Comparison of ENCODE assay signal across 8 cellular contexts in the genomic region with DNA sequence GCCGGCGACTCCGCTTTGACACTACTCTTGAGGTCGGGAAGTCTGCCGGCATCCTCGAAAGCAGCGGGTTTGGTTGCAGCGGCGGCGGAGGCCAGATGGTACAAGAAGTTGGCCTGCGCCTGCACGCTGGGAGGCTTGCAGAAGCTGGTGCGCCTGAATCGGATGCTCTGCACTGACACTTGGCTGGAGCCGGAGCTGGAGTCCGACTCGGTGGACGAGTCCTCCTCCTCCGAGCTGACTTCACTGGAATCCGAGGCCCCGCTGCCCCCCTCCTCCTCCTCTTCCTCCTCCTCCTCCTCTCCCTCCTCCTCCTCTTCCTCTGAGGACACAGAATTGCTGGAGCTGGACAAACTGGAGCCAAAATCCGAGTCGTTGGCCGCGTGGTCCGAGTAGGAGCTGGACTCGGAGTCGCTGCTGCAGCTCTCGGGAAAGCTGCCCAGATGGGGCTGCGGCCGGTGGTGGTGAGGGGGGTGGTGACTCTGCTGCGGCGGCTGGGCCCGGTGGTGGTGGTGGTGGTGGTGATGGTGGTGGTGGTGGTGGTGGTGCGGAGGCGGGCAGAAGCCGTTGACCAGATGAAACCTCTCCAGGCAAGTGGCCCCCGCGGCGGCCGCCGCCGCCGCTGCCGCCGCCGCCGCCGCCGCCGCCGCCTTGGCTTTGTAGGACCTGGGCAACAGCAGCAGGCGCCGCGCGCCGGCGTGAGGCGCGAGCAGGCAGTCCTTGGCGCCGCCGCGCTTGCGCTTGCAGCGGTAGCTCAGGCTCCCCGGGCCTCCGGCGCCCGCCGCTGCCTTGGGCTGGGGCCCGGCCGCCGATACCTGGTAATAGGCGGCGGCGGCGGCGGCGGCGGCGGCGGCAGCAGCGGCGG.
DNase-seq lines count a peak whose midpoint lies in the region; ATAC-seq and TF ChIP-seq lines count a peak whose summit lies in the region.

No MANE protein-coding gene starts in this region.

- TF ChIP-seq CTCF in RWPE1 (conservative IDR thresholded peaks at IDR 0.05; ENCODE audit: low read depth) (no peak), astrocyte of the cerebellum (IDR thresholded peaks at IDR 0.05; ENCODE audit: low read depth, low read length, missing control alignments) (no peak)

- H3K27me3 ChIP-seq in rectal smooth muscle tissue (ENCODE audit: control insufficient read depth, insufficient read depth, low read length) = peaks cover 11% of the 10 kb centered on the region

- H3K27ac ChIP-seq in RWPE1 (peak overlapping the region; percentile 92), rectal smooth muscle tissue (ENCODE audit: low read depth, low read length) (peak overlapping the region; percentile 74)

- DNase-seq in AG20443 (ENCODE audit: low spot score) (peak; percentile 61), RWPE1 (ENCODE audit: low spot score) (peak; percentile 38), astrocyte of the cerebellum (ENCODE audit: low read depth) (no peak), hippocampal formation (lab: John Stamatoyannopoulos, UW) (peak; percentile 64 to 66), cerebellar nuclear complex (lab: John Stamatoyannopoulos, UW) (no peak)

- no peaks in the 10 kb centered on the region for H3K36me3 ChIP-seq in rectal smooth muscle tissue (ENCODE audit: control insufficient read depth, insufficient read depth, low read length)

- H3K9ac ChIP-seq in rectal smooth muscle tissue (ENCODE audit: low read length) = no peak overlapping the region

- H3K4me3 ChIP-seq in astrocyte of the cerebellum (ENCODE audit: low read depth, low read length) = peak overlapping the region; percentile 57
- H3K4me3 ChIP-seq in rectal smooth muscle tissue (ENCODE audit: low read length) = peak overlapping the region; percentile 64

- POLR2A ChIA-PET in RWPE1 (lab: Yijun Ruan, JAX; ENCODE audit: low non-redundant PET) = no interaction called here

- CTCF ChIA-PET in RWPE1 (lab: Yijun Ruan, JAX) = interaction anchor here (0.5 to 1.7 kb wide), 3 partner anchors 21 to 344 kb away, joined by 3 to 7 read pairs (median 5); no protein-coding TSS in a partner anchor

- ATAC-seq in GM18870 (IDR thresholded peaks at IDR 0.05; ENCODE audit: unreplicated experiment) (peak; percentile 23), HG03097 (IDR thresholded peaks at IDR 0.05; ENCODE audit: low FRiP score, unreplicated experiment) (peak; percentile 54)

- in situ Hi-C loops in astrocyte of the cerebellum (cut with HindIII; ENCODE audit: low sequenced_read_pairs) = loop anchor here (25.0 kb wide), 2 partner anchors 229 to 429 kb away; no protein-coding TSS in a partner anchor

- no peaks in the 10 kb centered on the region for H3K4me1 ChIP-seq in rectal smooth muscle tissue (ENCODE audit: control insufficient read depth, insufficient read depth, low read length)

Comparison
In these comparisons a context has a peak if more than half of its experiments do, and no peak if none do; other contexts are left out.
1. DNase-seq: peak in AG20443 (single experiment), RWPE1 (single experiment) and hippocampal formation (2 of 2); none in astrocyte of the cerebellum (single experiment) and cerebellar nuclear complex (0 of 2).